16 cellular contexts compared by ENCODE assay signal in the genomic region with DNA sequence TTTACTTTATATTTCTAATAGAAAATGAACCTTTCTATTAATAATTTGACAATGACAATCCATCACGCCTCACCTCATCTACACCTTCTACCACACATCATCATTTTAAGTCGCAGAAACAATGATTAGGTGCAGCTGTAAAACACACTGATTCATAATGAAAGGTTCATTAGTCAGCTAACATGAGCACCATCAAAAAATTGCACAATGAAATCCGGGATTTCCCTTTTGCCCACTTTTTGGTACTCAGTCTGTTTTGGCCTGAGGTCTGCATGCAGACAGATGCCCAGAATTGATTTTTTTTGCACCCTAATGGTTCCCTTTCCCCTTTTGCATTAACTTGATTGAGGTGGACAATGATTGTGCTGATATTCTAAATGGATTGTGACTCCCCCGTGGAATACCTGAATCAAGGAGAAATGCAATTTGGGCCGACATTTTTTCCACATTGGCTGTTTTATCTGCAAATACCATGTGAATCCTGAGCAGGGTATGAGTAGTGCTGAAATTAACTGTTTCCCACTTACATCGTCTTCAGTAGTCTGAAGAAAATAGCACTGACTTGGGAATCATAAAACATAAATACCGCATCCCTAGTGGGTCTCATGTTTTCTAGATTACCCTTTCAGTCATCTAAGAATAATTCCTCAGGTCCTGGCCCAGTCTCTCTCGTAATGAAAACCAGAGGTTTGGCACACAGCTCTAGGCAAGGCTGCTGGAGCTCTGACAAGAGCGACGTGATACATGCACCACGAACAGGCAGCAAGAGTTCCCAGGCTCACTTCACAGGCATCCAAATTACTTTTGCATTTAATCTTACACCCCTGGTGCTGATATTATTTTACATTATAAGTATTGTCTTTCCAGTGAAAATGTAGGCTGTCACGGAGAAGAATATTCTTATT.
A peak's percentile ranks its signal among the peaks of the same experiment; 100 is the strongest.
DNase-seq lines count a peak whose midpoint lies in the region; ATAC-seq and TF ChIP-seq lines count a peak whose summit lies in the region.
"Had no signal": no experiment of that assay in that cellular context is flagged by ENCODE, and none has a peak within 500 bp of the region (broad histone marks: within the 10 kb centered on the region; RNA-seq: fewer than 3 reads in every experiment).

No MANE protein-coding gene starts in this region.

- WGBS in aorta, 2 donors, result 14 to 21% methylated on average over 12 of the region's 12 CpGs

- H3K9me3 Mint-ChIP-seq in MCF 10A (ENCODE audit: unreplicated experiment), result no peaks in the 10 kb centered on the region
- H3K9me3 Mint-ChIP-seq in activated T-helper 2 cell treated with anti-CD3 and anti-CD28 coated beads, Interferon-gamma antibody, Interleukin-2, Interleukin-4, amounts not matched to agents 10 μg/mL and 5 μg/mL and 100 μg/mL, durations not matched to agents 14 hours and 24 hours and 36 hours, result no peaks in the 10 kb centered on the region
- H3K9me3 Mint-ChIP-seq: activated T-helper 1 cell treated with anti-CD3 and anti-CD28 coated beads, Interleukin-12 subunit alpha, Interleukin-12 subunit beta, Interleukin-2, Interleukin-4 antibody, amounts not matched to agents 30 ng/mL and 10 ng/mL and 1 ng/mL, durations not matched to agents 14 hours and 24 hours and 36 hours had no signal

- POLR2A ChIA-PET in MCF 10A (lab: Yijun Ruan, JAX), result no interaction called here

- intact Hi-C loops in MCF 10A (cut with micrococcal nuclease), result no loop called here
- intact Hi-C loops in breast epithelium (cut with DNase I; ENCODE audit: low total_unique reads), result no loop called here
- intact Hi-C loops in left ventricle myocardium inferior (cut with micrococcal nuclease), result no loop called here
- intact Hi-C loops in aorta (cut with DNase I), result no loop called here
- intact Hi-C loops in activated T-helper 2 cell treated with anti-CD3 and anti-CD28 coated beads, Interferon-gamma antibody, Interleukin-2, Interleukin-4, amounts not matched to agents 10 μg/mL and 5 μg/mL and 100 μg/mL, durations not matched to agents 14 hours and 24 hours and 36 hours (cut with micrococcal nuclease), result no loop called here

- H3K4me1 Mint-ChIP-seq in MCF 10A (ENCODE audit: insufficient read depth, unreplicated experiment), result no peaks in the 10 kb centered on the region
- H3K4me1 Mint-ChIP-seq in activated T-helper 2 cell treated with anti-CD3 and anti-CD28 coated beads, Interferon-gamma antibody, Interleukin-2, Interleukin-4, amounts not matched to agents 10 μg/mL and 5 μg/mL and 100 μg/mL, durations not matched to agents 14 hours and 24 hours and 36 hours (ENCODE audit: low read depth), result no peaks in the 10 kb centered on the region

- H3K4me1 ChIP-seq in breast epithelium (no peaks in the 10 kb centered on the region), left ventricle myocardium inferior (no peaks in the 10 kb centered on the region), aorta (ENCODE audit: control insufficient read depth in 1 of 2, insufficient read depth in 2 of 2, low read length in 2 of 2) (no peaks in the 10 kb centered on the region)
- H3K4me1 ChIP-seq: esophagus squamous epithelium, SJSA1 had no signal

- no peak overlapping the region for H3K27ac ChIP-seq in breast epithelium
- H3K27ac ChIP-seq in left ventricle myocardium inferior (replicated peaks), result no peak overlapping the region
- no peak overlapping the region for H3K27ac ChIP-seq in aorta (ENCODE audit: low read depth in 1 of 2, low read length in 2 of 2)
- H3K27ac ChIP-seq: 22Rv1, esophagus squamous epithelium, SJSA1 had no signal

- H3K36me3 Mint-ChIP-seq in MCF 10A (ENCODE audit: insufficient read depth, unreplicated experiment), result no peaks in the 10 kb centered on the region
- no peaks in the 10 kb centered on the region for H3K36me3 Mint-ChIP-seq in activated T-helper 2 cell treated with anti-CD3 and anti-CD28 coated beads, Interferon-gamma antibody, Interleukin-2, Interleukin-4, amounts not matched to agents 10 μg/mL and 5 μg/mL and 100 μg/mL, durations not matched to agents 14 hours and 24 hours and 36 hours (ENCODE audit: low read depth)

- TF ChIP-seq CTCF in MCF 10A (IDR thresholded peaks at IDR 0.05; ENCODE audit: unreplicated experiment) (no peak), breast epithelium (IDR thresholded peaks at IDR 0.05) (no peak), left ventricle myocardium inferior (IDR thresholded peaks at IDR 0.05; ENCODE audit: borderline replicate concordance) (no peak)

- no TSS peak for BruUV-seq in MCF 10A (replicated peaks; lab: Mats Ljungman, UMichigan)

- H3K9me3 ChIP-seq in breast epithelium (no peaks in the 10 kb centered on the region), left ventricle myocardium inferior (replicated peaks) (no peaks in the 10 kb centered on the region), aorta (ENCODE audit: control insufficient read depth, low read length) (no peaks in the 10 kb centered on the region)
- H3K9me3 ChIP-seq: esophagus squamous epithelium, SJSA1 had no signal

- H3K36me3 ChIP-seq in breast epithelium, result no peaks in the 10 kb centered on the region
- no peaks in the 10 kb centered on the region for H3K36me3 ChIP-seq in left ventricle myocardium inferior
- H3K36me3 ChIP-seq in aorta (ENCODE audit: control insufficient read depth in 1 of 2, insufficient read depth in 2 of 2, low read length in 1 of 2), result no peaks in the 10 kb centered on the region
- H3K36me3 ChIP-seq: esophagus squamous epithelium, SJSA1 had no signal

- H3K4me3 ChIP-seq in breast epithelium, result no peak overlapping the region
- no peak overlapping the region for H3K4me3 ChIP-seq in left ventricle myocardium inferior
- H3K4me3 ChIP-seq in aorta (ENCODE audit: low read length in 2 of 2), result no peak overlapping the region
- H3K4me3 ChIP-seq: esophagus squamous epithelium, SJSA1 had no signal

- peaks cover 11% of the 10 kb centered on the region for H3K27me3 Mint-ChIP-seq in MCF 10A (ENCODE audit: insufficient read depth, unreplicated experiment)
- no peaks in the 10 kb centered on the region for H3K27me3 Mint-ChIP-seq in activated T-helper 2 cell treated with anti-CD3 and anti-CD28 coated beads, Interferon-gamma antibody, Interleukin-2, Interleukin-4, amounts not matched to agents 10 μg/mL and 5 μg/mL and 100 μg/mL, durations not matched to agents 14 hours and 24 hours and 36 hours (ENCODE audit: low read depth)

- H3K27ac Mint-ChIP-seq in MCF 10A (ENCODE audit: low read depth, unreplicated experiment), result no peak overlapping the region
- no peak overlapping the region for H3K27ac Mint-ChIP-seq in activated T-helper 2 cell treated with anti-CD3 and anti-CD28 coated beads, Interferon-gamma antibody, Interleukin-2, Interleukin-4, amounts not matched to agents 10 μg/mL and 5 μg/mL and 100 μg/mL, durations not matched to agents 14 hours and 24 hours and 36 hours
- H3K27ac Mint-ChIP-seq: activated T-helper 1 cell treated with anti-CD3 and anti-CD28 coated beads, Interleukin-12 subunit alpha, Interleukin-12 subunit beta, Interleukin-2, Interleukin-4 antibody, amounts not matched to agents 30 ng/mL and 10 ng/mL and 1 ng/mL, durations not matched to agents 14 hours and 24 hours and 36 hours had no signal

- no peaks in the 10 kb centered on the region for H3K27me3 ChIP-seq in breast epithelium
- no peaks in the 10 kb centered on the region for H3K27me3 ChIP-seq in left ventricle myocardium inferior (ENCODE audit: low read depth)
- no peaks in the 10 kb centered on the region for H3K27me3 ChIP-seq in aorta (ENCODE audit: control insufficient read depth in 1 of 2, insufficient read depth in 2 of 2, low read length in 1 of 2)
- H3K27me3 ChIP-seq: esophagus squamous epithelium, SJSA1 had no signal

- ATAC-seq in aorta (ENCODE audit: low FRiP score), result no peak

- peak; percentile 38 for DNase-seq in MCF 10A (ENCODE audit: unreplicated experiment)
- DNase-seq in breast epithelium (ENCODE audit: low spot score in 2 of 2), result no peak
- DNase-seq in astrocyte of the hippocampus (ENCODE audit: low read depth, low spot score), result peak; percentile 70
- DNase-seq in left ventricle myocardium inferior, result peak; percentile 34
- DNase-seq in aorta, result peak; percentile 46 to 51
- DNase-seq in NCI-H748 (lab: John Stamatoyannopoulos, UW; ENCODE audit: unreplicated experiment), result no peak
- DNase-seq in GOT3 (lab: John Stamatoyannopoulos, UW), result no peak
- no peak for DNase-seq in activated T-helper 2 cell treated with anti-CD3 and anti-CD28 coated beads, Interferon-gamma antibody, Interleukin-2, Interleukin-4, amounts not matched to agents 10 μg/mL and 5 μg/mL and 100 μg/mL, durations not matched to agents 14 hours and 24 hours and 36 hours (ENCODE audit: low spot score)
- DNase-seq: central memory CD4-positive, alpha-beta T cell; DMS153; esophagus squamous epithelium; NCI-H1105 treated with DMSO at 0.1 percent for 48 hours; NCI-H82 had no signal

- no peak for TF ChIP-seq POLR2A in breast epithelium (IDR thresholded peaks at IDR 0.05)

- CTCF ChIA-PET in MCF 10A (lab: Yijun Ruan, JAX), result interaction anchor here (0.6 kb wide), 1 partner anchor 151 kb away, joined by 3 read pairs; no protein-coding TSS in a partner anchor

- no peak overlapping the region for H3K4me3 Mint-ChIP-seq in MCF 10A (ENCODE audit: unreplicated experiment)
- no peak overlapping the region for H3K4me3 Mint-ChIP-seq in activated T-helper 2 cell treated with anti-CD3 and anti-CD28 coated beads, Interferon-gamma antibody, Interleukin-2, Interleukin-4, amounts not matched to agents 10 μg/mL and 5 μg/mL and 100 μg/mL, durations not matched to agents 14 hours and 24 hours and 36 hours (ENCODE audit: low read depth)
- H3K4me3 Mint-ChIP-seq: activated T-helper 1 cell treated with anti-CD3 and anti-CD28 coated beads, Interleukin-12 subunit alpha, Interleukin-12 subunit beta, Interleukin-2, Interleukin-4 antibody, amounts not matched to agents 30 ng/mL and 10 ng/mL and 1 ng/mL, durations not matched to agents 14 hours and 24 hours and 36 hours had no signal

Comparison
In these comparisons a context has a peak if more than half of its experiments do, and no peak if none do; other contexts are left out.
1. DNase-seq: peak in MCF 10A (single experiment), astrocyte of the hippocampus (single experiment), left ventricle myocardium inferior (single experiment) and aorta (2 of 2); none in breast epithelium (0 of 2), NCI-H748 (single experiment), GOT3 (single experiment) and activated T-helper 2 cell treated with anti-CD3 and anti-CD28 coated beads, Interferon-gamma antibody, Interleukin-2, Interleukin-4, amounts not matched to agents 10 μg/mL and 5 μg/mL and 100 μg/mL, durations not matched to agents 14 hours and 24 hours and 36 hours (single experiment).